19 cellular contexts compared by ENCODE assay signal in genomic region chr7:158302274-158303070, GRCh38.
DNase-seq lines count a peak whose midpoint lies in the region; ATAC-seq and TF ChIP-seq lines count a peak whose summit lies in the region.
"Had no signal": no experiment of that assay in that cellular context is flagged by ENCODE, and none has a peak within 500 bp of the region (broad histone marks: within the 10 kb centered on the region; RNA-seq: fewer than 3 reads in every experiment).

No MANE protein-coding gene starts in this region.

- CTCF ChIA-PET in PC-3 (lab: Charles Lee): no interaction called here

- H3F3A ChIP-seq in PC-3 (ENCODE audit: low read length, unreplicated experiment): no peaks in the 10 kb centered on the region

- H3K79me2 ChIP-seq in PC-3 (ENCODE audit: low read length): no peaks in the 10 kb centered on the region

- POLR2A ChIA-PET in PC-3 (lab: Charles Lee; ENCODE audit: unreplicated experiment): no interaction called here

- no peak overlapping the region; the same call in 1 of the 2 replicates for H3K9ac ChIP-seq in PC-3 (ENCODE audit: low read length)
- H3K9ac ChIP-seq: KMS-11 had no signal

- H3K9me2 ChIP-seq in PC-3 (replicated peaks; ENCODE audit: low read length): no peaks in the 10 kb centered on the region

- H3K9me3 ChIP-seq in PC-3 (ENCODE audit: low read length) (no peaks in the 10 kb centered on the region), spleen (peaks cover 0 to 18% (median 14%) of the 10 kb centered on the region in 8 donors)

- H3K4me2 ChIP-seq in PC-3 (ENCODE audit: low read length): no peak overlapping the region
- H3K4me2 ChIP-seq: GM23338, KMS-11 had no signal

- no peaks in the 10 kb centered on the region for H4K20me1 ChIP-seq in PC-3 (ENCODE audit: low read length)

- H3K36me3 ChIP-seq in PC-3 (ENCODE audit: low read depth, low read length) (no peaks in the 10 kb centered on the region; the same call in 1 of the 2 replicates), spleen (no peaks in the 10 kb centered on the region)

- BruUV-seq in PC-3 (replicated peaks; lab: Mats Ljungman, UMichigan): no TSS peak

- intact Hi-C loops in Right ventricle myocardium inferior (cut with DNase I): no loop called here
- intact Hi-C loops in left ventricle myocardium superior (cut with micrococcal nuclease): no loop called here
- intact Hi-C loops in PC-3 (cut with micrococcal nuclease): no loop called here
- intact Hi-C loops in spleen (cut with DNase I; ENCODE audit: low total_unique reads): no loop called here

- TF ChIP-seq POLR2A in spleen (IDR thresholded peaks at IDR 0.05): no peak

- ATAC-seq in Right ventricle myocardium inferior: no peak
- ATAC-seq in left ventricle myocardium superior: no peak
- no peak for ATAC-seq in PC-3
- ATAC-seq in foreskin keratinocyte: no peak
- ATAC-seq: GM12878, GM23338, Panc1 had no signal

- 82 to 86% (median 83%) methylated on average over 14 of the region's 14 CpGs for WGBS in spleen, 5 donors

- no peak for TF ChIP-seq CTCF in PC-3 (conservative IDR thresholded peaks at IDR 0.05; ENCODE audit: low read depth, low read length)
- TF ChIP-seq CTCF in coronary artery (IDR thresholded peaks at IDR 0.05): no peak
- TF ChIP-seq CTCF in spleen (IDR thresholded peaks at IDR 0.05 in 8 of 11, conservative IDR thresholded peaks at IDR 0.05 in 3 of 11): no peak
- TF ChIP-seq CTCF in foreskin keratinocyte (conservative IDR thresholded peaks at IDR 0.05): no peak

- H3K4me3 ChIP-seq in PC-3 (ENCODE audit: low read length) (no peak overlapping the region), coronary artery (no peak overlapping the region), spleen (no peak overlapping the region)
- H3K4me3 ChIP-seq: GM12878, GM23338 had no signal

- peak; percentile 45 for DNase-seq in Right ventricle myocardium inferior (ENCODE audit: missing footprints)
- DNase-seq in left ventricle myocardium superior: no peak
- peak; percentile 51 for DNase-seq in PC-3
- DNase-seq in coronary artery (ENCODE audit: low spot score): peak; percentile 35
- DNase-seq in spleen: peak; percentile 50
- no peak for DNase-seq in NCI-H524 (lab: John Stamatoyannopoulos, UW)
- no peak for DNase-seq in effector CD4-positive, alpha-beta T cell
- no peak for DNase-seq in foreskin keratinocyte
- DNase-seq: Caco-2, DMS53, NCI-H1417 treated with DMSO at 0.1 percent for 48 hours, NCI-H2029, NCI-H2171 treated with DMSO at 0.1 percent for 48 hours, NCI-H82, SIG-M5 had no signal

- no peak overlapping the region for H2AFZ ChIP-seq in PC-3 (ENCODE audit: low read length)
- H2AFZ ChIP-seq: GM23338 had no signal

- H3K27me3 ChIP-seq in PC-3 (ENCODE audit: low read length) (no peaks in the 10 kb centered on the region), spleen (replicated peaks in 1 of 7) (peaks cover 0 to 20% (median 0%) of the 10 kb centered on the region in 7 donors), foreskin keratinocyte (no peaks in the 10 kb centered on the region)

- H3K27ac ChIP-seq in PC-3 (ENCODE audit: low read length) (peak overlapping the region; percentile 58), coronary artery (no peak overlapping the region), spleen (no peak overlapping the region), foreskin keratinocyte (no peak overlapping the region)
- H3K27ac ChIP-seq: KMS-11 had no signal

- H3K4me1 ChIP-seq in PC-3 (ENCODE audit: insufficient read depth, low read length) (peaks cover 13% of the 10 kb centered on the region), spleen (no peaks in the 10 kb centered on the region), foreskin keratinocyte (no peaks in the 10 kb centered on the region)
- H3K4me1 ChIP-seq: Caco-2 had no signal

Comparison
In these comparisons a context has a peak if more than half of its experiments do, and no peak if none do; other contexts are left out.
1. DNase-seq: peak in Right ventricle myocardium inferior (single experiment), PC-3 (single experiment), coronary artery (single experiment) and spleen (single experiment); none in left ventricle myocardium superior (single experiment), NCI-H524 (0 of 2), effector CD4-positive, alpha-beta T cell (single experiment) and foreskin keratinocyte (0 of 2).